18 cellular contexts compared by ENCODE assay signal in the genomic region with DNA sequence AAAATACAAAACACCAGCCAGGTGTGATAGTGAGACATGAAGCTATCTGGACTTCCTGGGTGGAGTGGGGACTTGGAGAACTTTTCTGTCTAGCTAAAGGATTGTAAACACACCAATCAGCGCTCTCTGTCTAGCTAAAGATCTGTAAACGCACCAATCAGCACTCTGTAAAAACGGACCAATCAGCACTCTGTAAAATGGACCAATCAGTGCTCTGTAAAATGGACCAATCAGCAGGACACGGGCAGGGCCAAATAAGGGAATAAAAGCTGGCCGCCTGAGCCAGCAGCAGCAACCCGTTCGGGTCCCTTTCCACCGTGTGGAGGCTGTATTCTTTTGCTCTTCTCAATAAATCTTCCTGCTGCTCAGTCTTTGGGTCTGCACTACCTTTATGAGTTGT. TPM values are rescaled to one million over a fixed set of nuclear protein-coding genes. Genes with fewer than 3 reads are reported as not detected.
"Had no signal": no experiment of that assay in that cellular context is flagged by ENCODE, and none has a peak within 500 bp of the region (broad histone marks: within the 10 kb centered on the region; RNA-seq: fewer than 3 reads in every experiment).

No MANE protein-coding gene starts in this region.

RNA-seq across cellular contexts. Expression of a gene that starts 12.9 kb away (rescaled TPM):
- total RNA-seq: naive thymus-derived CD8-positive, alpha-beta T cell; natural killer cell treated with Interleukin-12 subunit alpha and Interleukin-12 subunit beta and Interleukin-15 and Interleukin-18, amount 100 ng/mL, for 72 hours; neural crest cell; omental fat pad; osteocyte; pancreas; posterior vena cava; pulmonary artery endothelial cell; sciatic nerve; smooth muscle cell; spleen; suprapubic skin; thoracic aorta; thyroid gland; tibial nerve; upper lobe of left lung; ureter; vagina had no signal
- polyA plus RNA-seq: naive thymus-derived CD8-positive, alpha-beta T cell; pancreas; smooth muscle cell; spleen had no signal
